26 cellular contexts compared by ENCODE assay signal in the genomic region with DNA sequence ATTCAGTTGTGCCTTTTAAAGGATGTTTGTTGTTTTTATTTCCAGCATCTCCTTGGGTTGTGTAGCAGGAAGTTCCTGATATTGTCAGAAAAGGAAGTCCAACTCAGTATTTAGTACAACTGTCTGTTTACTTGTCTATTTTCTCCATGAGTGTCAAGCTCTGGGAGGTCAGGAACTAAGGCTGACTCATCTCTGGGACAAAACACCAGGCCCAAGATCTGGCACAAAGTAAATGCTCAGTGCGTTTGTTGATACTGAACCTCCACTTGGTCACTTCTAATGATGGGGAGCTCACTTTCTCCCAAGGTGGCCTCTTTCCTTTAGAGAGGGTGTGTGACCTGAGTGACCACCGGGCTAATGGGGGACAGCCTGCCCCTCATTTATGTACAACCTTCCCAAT. TPM values are rescaled to one million over a fixed set of nuclear protein-coding genes. Genes with fewer than 3 reads are reported as not detected.
DNase-seq lines count a peak whose midpoint lies in the region; ATAC-seq, FAIRE-seq and TF ChIP-seq lines count a peak whose summit lies in the region.
"Had no signal": no experiment of that assay in that cellular context is flagged by ENCODE, and none has a peak within 500 bp of the region (broad histone marks: within the 10 kb centered on the region; RNA-seq: fewer than 3 reads in every experiment).

No MANE protein-coding gene starts in this region.

- H3K4me2 ChIP-seq in HepG2 (ENCODE audit: low read depth, low read length), result peak overlapping the region; percentile 1; the same call in 1 of the 2 replicates

- CTCF ChIA-PET in HepG2 (lab: Yijun Ruan, JAX; ENCODE audit: low intra/inter-chr PET ratio, low total read pairs), result no interaction called here
- CTCF ChIA-PET in activated naive CD4-positive, alpha-beta T cell treated with anti-CD3 and anti-CD28 coated beads for 36 hours (lab: Charles Lee), result no interaction called here

- in situ Hi-C loops in HepG2 (cut with HindIII; ENCODE audit: extremely low pct_ligation_motif_present, low pct_unique_long_range_greater_than_20kb), result no loop called here
- in situ Hi-C loops in HAP-1 (cut with MboI; ENCODE audit: low sequenced_read_pairs), result no loop called here
- in situ Hi-C loops in GM13976 (cut with MboI; ENCODE audit: low sequenced_read_pairs, unreplicated experiment), result no loop called here

- no peaks in the 10 kb centered on the region for H3K9me3 Mint-ChIP-seq in activated naive CD4-positive, alpha-beta T cell treated with anti-CD3 and anti-CD28 coated beads for 36 hours
- H3K9me3 Mint-ChIP-seq: activated CD4-positive, alpha-beta memory T cell treated with anti-CD3 and anti-CD28 coated beads for 36 hours; CD8-positive, alpha-beta memory T cell; immature natural killer cell; naive B cell; stimulated activated naive B cell treated with anti-CD40 and anti-IgM and Interleukin-4, amounts not matched to agents 10 μg/mL and 1 μg/mL and 100 μg/mL, for 72 hours; WTC11 had no signal

- FAIRE-seq in bronchial epithelial cell (lab: Jason Lieb, UNC) (no peak), HepG2 (lab: Jason Lieb, UNC) (no peak)
- FAIRE-seq: GM18507 had no signal

- H3K9ac ChIP-seq in HepG2 (ENCODE audit: insufficient read depth, low read depth, low read length), result no peak overlapping the region

- TF ChIP-seq RAD21 in HepG2 (CRISPR knock-in tag; IDR thresholded peaks at IDR 0.05), result no peak

- H4K20me1 ChIP-seq in HepG2 (ENCODE audit: insufficient read depth, low read length), result no peaks in the 10 kb centered on the region

- no peaks in the 10 kb centered on the region for H3K36me3 ChIP-seq in bronchial epithelial cell (ENCODE audit: control insufficient read depth, insufficient read depth, low read length)
- no peaks in the 10 kb centered on the region for H3K36me3 ChIP-seq in HepG2 (replicated peaks in 1 of 2; ENCODE audit: control insufficient read depth in 1 of 2, insufficient read depth in 2 of 2, low read length in 2 of 2)
- no peaks in the 10 kb centered on the region for H3K36me3 ChIP-seq in HAP-1 (replicated peaks)
- H3K36me3 ChIP-seq: sigmoid colon, thyroid gland had no signal

- H3K27me3 ChIP-seq in bronchial epithelial cell (ENCODE audit: control insufficient read depth, insufficient read depth, low read length), result no peaks in the 10 kb centered on the region
- no peaks in the 10 kb centered on the region for H3K27me3 ChIP-seq in HepG2 (ENCODE audit: control insufficient read depth in 1 of 2, insufficient read depth in 2 of 2, low read length in 2 of 2)
- H3K27me3 ChIP-seq in HAP-1 (ENCODE audit: low read depth), result no peaks in the 10 kb centered on the region
- H3K27me3 ChIP-seq: sigmoid colon, thyroid gland had no signal

- no TSS peak for BruUV-seq in HepG2 (replicated peaks; lab: Mats Ljungman, UMichigan)

- DNase-seq in DMS53 treated with DMSO at 0.1 percent for 48 hours (lab: John Stamatoyannopoulos, UW; ENCODE audit: unreplicated experiment) (peak; percentile 31), LHCN-M2 (ENCODE audit: low read depth) (peak; percentile 37), bronchial epithelial cell (ENCODE audit: low read depth) (peak; percentile 18), HepG2 (ENCODE audit: low spot score) (no peak), HAP-1 (ENCODE audit: low spot score in 2 of 2) (no peak), GM13976 (ENCODE audit: low spot score) (no peak)
- DNase-seq in activated naive CD4-positive, alpha-beta T cell treated with anti-CD3 and anti-CD28 coated beads for 36 hours, result no peak
- DNase-seq: activated CD4-positive, alpha-beta memory T cell treated with anti-CD3 and anti-CD28 coated beads for 36 hours; activated naive CD4-positive, alpha-beta T cell treated with Interleukin-2 at 50 U/mL for 16 hours; activated T-cell treated with anti-CD3 and anti-CD28 coated beads for 4 hours; aorta; CD8-positive, alpha-beta memory T cell; DMS79; immature natural killer cell; MM.1S; naive B cell; NCI-H2029; NCI-H446; SHP77 treated with DMSO at 0.1 percent for 48 hours; sigmoid colon; stimulated activated naive B cell treated with anti-CD40 and anti-IgM and Interleukin-4, amounts not matched to agents 10 μg/mL and 1 μg/mL and 100 μg/mL, for 72 hours; T-helper 1 cell; thyroid gland had no signal

- TF ChIP-seq CTCF in bronchial epithelial cell (IDR thresholded peaks at IDR 0.05; ENCODE audit: insufficient read depth, low read length, severe bottlenecking) (no peak), HepG2 (CRISPR knock-in tag; IDR thresholded peaks at IDR 0.05) (no peak), GM13976 (IDR thresholded peaks at IDR 0.05; ENCODE audit: borderline replicate concordance, control extremely low read depth, extremely low read depth, insufficient read depth, missing control alignments) (no peak)

- intact Hi-C loops in HepG2 (cut with micrococcal nuclease; ENCODE audit: unreplicated experiment), result no loop called here
- intact Hi-C loops in activated naive CD4-positive, alpha-beta T cell treated with anti-CD3 and anti-CD28 coated beads for 36 hours (cut with micrococcal nuclease), result no loop called here

- no peaks in the 10 kb centered on the region for H3K27me3 Mint-ChIP-seq in activated naive CD4-positive, alpha-beta T cell treated with anti-CD3 and anti-CD28 coated beads for 36 hours (ENCODE audit: low read depth)
- H3K27me3 Mint-ChIP-seq: activated CD4-positive, alpha-beta memory T cell treated with anti-CD3 and anti-CD28 coated beads for 36 hours; CD8-positive, alpha-beta memory T cell; stimulated activated naive B cell treated with anti-CD40 and anti-IgM and Interleukin-4, amounts not matched to agents 10 μg/mL and 1 μg/mL and 100 μg/mL, for 72 hours had no signal

- no peak overlapping the region for H3K4me3 ChIP-seq in bronchial epithelial cell (ENCODE audit: low read depth, low read length)
- no peak overlapping the region for H3K4me3 ChIP-seq in HepG2 (replicated peaks in 1 of 3; ENCODE audit: insufficient read depth in 1 of 3, low read depth in 2 of 3, low read length in 3 of 3)
- H3K4me3 ChIP-seq in HAP-1, result no peak overlapping the region
- H3K4me3 ChIP-seq: sigmoid colon, thyroid gland had no signal

- POLR2A ChIA-PET in HepG2 (lab: Yijun Ruan, JAX), result interaction anchor here (1.1 to 2.9 kb wide), 4 partner anchors 9 to 18 kb away, joined by 3 to 25 read pairs (median 11); a partner anchor contains a TSS

- no peak overlapping the region for H2AFZ ChIP-seq in HepG2 (ENCODE audit: low read length)

- 4% methylated on average over 2 of the region's 2 CpGs for WGBS in HepG2 (ENCODE audit: low lambda C conversion rate)

- peak in 1 of 2 experiments; percentile 38; a peak in 1 of 4 replicates for TF ChIP-seq EP300 in HepG2 (IDR thresholded peaks at IDR 0.05; ENCODE audit: low read depth in 2 of 2, low read length in 2 of 2)
- TF ChIP-seq EP300 in HepG2 (CRISPR knock-in tag; IDR thresholded peaks at IDR 0.05; ENCODE audit: borderline replicate concordance), result no peak

- ATAC-seq in HepG2, result peak; percentile 30; the same call in 1 of the 3 replicates
- ATAC-seq in HG02938 (IDR thresholded peaks at IDR 0.05; ENCODE audit: unreplicated experiment), result no peak
- ATAC-seq: stimulated activated naive B cell treated with anti-CD40 and anti-IgM and Interleukin-4, amounts not matched to agents 10 μg/mL and 1 μg/mL and 100 μg/mL, for 72 hours; WTC11 had no signal

- no peak for TF ChIP-seq POLR2A in HepG2 (IDR thresholded peaks at IDR 0.05; ENCODE audit: insufficient read depth in 1 of 2, low read depth in 2 of 2, low read length in 2 of 2)

- H3K9me3 ChIP-seq in HepG2 (ENCODE audit: low read length), result no peaks in the 10 kb centered on the region
- H3K9me3 ChIP-seq in HAP-1, result no peaks in the 10 kb centered on the region
- H3K9me3 ChIP-seq: sigmoid colon, thyroid gland had no signal

- H3K4me1 ChIP-seq in HepG2 (ENCODE audit: insufficient read depth, low read length) (peaks cover 18% of the 10 kb centered on the region), HAP-1 (no peaks in the 10 kb centered on the region; the same call in 1 of the 2 replicates)
- H3K4me1 ChIP-seq: sigmoid colon had no signal

- H3K27ac Mint-ChIP-seq in activated naive CD4-positive, alpha-beta T cell treated with anti-CD3 and anti-CD28 coated beads for 36 hours, result no peak overlapping the region
- H3K27ac Mint-ChIP-seq: activated CD4-positive, alpha-beta memory T cell treated with anti-CD3 and anti-CD28 coated beads for 36 hours; CD8-positive, alpha-beta memory T cell; immature natural killer cell; naive B cell; stimulated activated naive B cell treated with anti-CD40 and anti-IgM and Interleukin-4, amounts not matched to agents 10 μg/mL and 1 μg/mL and 100 μg/mL, for 72 hours; WTC11 had no signal

- no peaks in the 10 kb centered on the region for H3K36me3 Mint-ChIP-seq in activated naive CD4-positive, alpha-beta T cell treated with anti-CD3 and anti-CD28 coated beads for 36 hours (ENCODE audit: low read depth)
- H3K36me3 Mint-ChIP-seq: activated CD4-positive, alpha-beta memory T cell treated with anti-CD3 and anti-CD28 coated beads for 36 hours; CD8-positive, alpha-beta memory T cell; immature natural killer cell; naive B cell; stimulated activated naive B cell treated with anti-CD40 and anti-IgM and Interleukin-4, amounts not matched to agents 10 μg/mL and 1 μg/mL and 100 μg/mL, for 72 hours; WTC11 had no signal

- no peaks in the 10 kb centered on the region for H3K4me1 Mint-ChIP-seq in activated naive CD4-positive, alpha-beta T cell treated with anti-CD3 and anti-CD28 coated beads for 36 hours (ENCODE audit: low read depth)
- H3K4me1 Mint-ChIP-seq: CD8-positive, alpha-beta memory T cell; immature natural killer cell; stimulated activated naive B cell treated with anti-CD40 and anti-IgM and Interleukin-4, amounts not matched to agents 10 μg/mL and 1 μg/mL and 100 μg/mL, for 72 hours; WTC11 had no signal

- no peak overlapping the region for H3K27ac ChIP-seq in HepG2 (ENCODE audit: extremely low read length, insufficient read depth, low read length)
- H3K27ac ChIP-seq: sigmoid colon, thyroid gland had no signal

- H3K79me2 ChIP-seq in HepG2 (ENCODE audit: insufficient read depth, low read length), result no peaks in the 10 kb centered on the region

- no peak overlapping the region for H3K4me3 Mint-ChIP-seq in activated naive CD4-positive, alpha-beta T cell treated with anti-CD3 and anti-CD28 coated beads for 36 hours
- H3K4me3 Mint-ChIP-seq: activated CD4-positive, alpha-beta memory T cell treated with anti-CD3 and anti-CD28 coated beads for 36 hours; CD8-positive, alpha-beta memory T cell; immature natural killer cell; naive B cell; stimulated activated naive B cell treated with anti-CD40 and anti-IgM and Interleukin-4, amounts not matched to agents 10 μg/mL and 1 μg/mL and 100 μg/mL, for 72 hours; WTC11 had no signal

RNA-seq across cellular contexts. Expression of a gene that starts 12.6 kb away (rescaled TPM):
- total RNA-seq in LHCN-M2 (2014; rRNA removed) (23.0 and 23.8 TPM in 2 replicates), bronchial epithelial cell (5.5 TPM in 2 replicates), HepG2 (2016; rRNA removed; fragmentation: Illumina TruSeq; extraction: Trizol) (27.1 and 45.5 TPM in 2 replicates)
- polyA plus RNA-seq in LHCN-M2 (2012), result 22.9 TPM
- total RNA-seq in HepG2 (2016; cell fraction: cytosol; rRNA removed; fragmentation: Illumina TruSeq; extraction: Trizol; ENCODE audit: low read depth), result 7.9 and 10.2 TPM in 2 replicates
- 22.7 and 40.7 TPM in 2 replicates for total RNA-seq in HepG2 (2016; cell fraction: insoluble cytoplasmic fraction; rRNA removed; fragmentation: Illumina TruSeq; extraction: Trizol)
- total RNA-seq in HepG2 (2016; cell fraction: membrane; rRNA removed; fragmentation: Illumina TruSeq; extraction: Trizol), result 13.9 and 15.8 TPM in 2 replicates
- total RNA-seq in HepG2 (2016; cell fraction: nucleus; rRNA removed; fragmentation: Illumina TruSeq; extraction: Trizol), result 46.7 and 53.0 TPM in 2 replicates
- 175 and 231 TPM in 2 replicates for polyA plus RNA-seq in HepG2 (2011; rRNA removed)
- 173 and 228 TPM in 2 replicates for polyA plus RNA-seq in HepG2 (2011; cell fraction: cytosol; rRNA removed)
- 61.5 and 68.6 TPM in 2 replicates for polyA plus RNA-seq in HepG2 (2011; cell fraction: nucleus; rRNA removed)
- 58.5 and 63.1 TPM in 2 replicates for polyA plus RNA-seq in HepG2 (2012)
- 12.5 and 12.8 TPM in 2 replicates for polyA plus RNA-seq in HepG2 (2016; cell fraction: cytosol; fragmentation: Illumina TruSeq; extraction: Trizol; ENCODE audit: low read depth)
- polyA plus RNA-seq in HepG2 (2016; cell fraction: insoluble cytoplasmic fraction; fragmentation: Illumina TruSeq; extraction: Trizol; ENCODE audit: low read depth), result 38.7 and 42.6 TPM in 2 replicates
- polyA plus RNA-seq in HepG2 (2016; cell fraction: membrane; fragmentation: Illumina TruSeq; extraction: Trizol; ENCODE audit: low read depth), result 20.5 and 21.1 TPM in 2 replicates
- 88.7 and 94.6 TPM in 2 replicates for polyA plus RNA-seq in HepG2 (2016; cell fraction: nucleus; fragmentation: Illumina TruSeq; extraction: Trizol; ENCODE audit: insufficient read depth, low read depth)
- polyA minus RNA-seq in HepG2 (2011; rRNA and poly(A)+ RNA removed; ENCODE audit: low replicate concordance), result 185 and 339 TPM in 2 replicates
- 49.4 and 49.8 TPM in 2 replicates for polyA minus RNA-seq in HepG2 (2011; cell fraction: cytosol; rRNA and poly(A)+ RNA removed)
- 55.5 and 65.3 TPM in 2 replicates for polyA minus RNA-seq in HepG2 (2011; cell fraction: nucleus; rRNA and poly(A)+ RNA removed)
- 10 to 100 TPM; 18.8 to 18.9 TPM for total RNA-seq in activated naive CD4-positive, alpha-beta T cell treated with anti-CD3 and anti-CD28 coated beads for 36 hours

RNA-seq across cellular contexts. Expression of a gene that starts 14.7 kb away (rescaled TPM):
- total RNA-seq in LHCN-M2 (2014; rRNA removed), result 2.2 and 3.9 TPM in 2 replicates
- 23.2 TPM for polyA plus RNA-seq in LHCN-M2 (2012)
- 0.53 and 2.8 TPM in 2 replicates for total RNA-seq in bronchial epithelial cell
- 5.2 and 10.1 TPM in 2 replicates for total RNA-seq in HepG2 (2016; rRNA removed; fragmentation: Illumina TruSeq; extraction: Trizol)
- 1.1 and 1.2 TPM in 2 replicates for total RNA-seq in HepG2 (2016; cell fraction: cytosol; rRNA removed; fragmentation: Illumina TruSeq; extraction: Trizol; ENCODE audit: low read depth)
- total RNA-seq in HepG2 (2016; cell fraction: insoluble cytoplasmic fraction; rRNA removed; fragmentation: Illumina TruSeq; extraction: Trizol), result 5.0 and 8.1 TPM in 2 replicates
- 7.4 and 7.6 TPM in 2 replicates for total RNA-seq in HepG2 (2016; cell fraction: membrane; rRNA removed; fragmentation: Illumina TruSeq; extraction: Trizol)
- total RNA-seq in HepG2 (2016; cell fraction: nucleus; rRNA removed; fragmentation: Illumina TruSeq; extraction: Trizol), result 10.1 and 10.3 TPM in 2 replicates
- 18.8 and 29.5 TPM in 2 replicates for polyA plus RNA-seq in HepG2 (2011; rRNA removed)
- polyA plus RNA-seq in HepG2 (2011; cell fraction: cytosol; rRNA removed), result 11.4 and 22.8 TPM in 2 replicates
- polyA plus RNA-seq in HepG2 (2011; cell fraction: nucleus; rRNA removed), result 46.3 and 62.2 TPM in 2 replicates
- polyA plus RNA-seq in HepG2 (2012), result 67.2 and 70.2 TPM in 2 replicates
- 1.7 and 2.0 TPM in 2 replicates for polyA plus RNA-seq in HepG2 (2016; cell fraction: cytosol; fragmentation: Illumina TruSeq; extraction: Trizol; ENCODE audit: low read depth)
- polyA plus RNA-seq in HepG2 (2016; cell fraction: insoluble cytoplasmic fraction; fragmentation: Illumina TruSeq; extraction: Trizol; ENCODE audit: low read depth), result 20.8 and 28.1 TPM in 2 replicates
- polyA plus RNA-seq in HepG2 (2016; cell fraction: membrane; fragmentation: Illumina TruSeq; extraction: Trizol; ENCODE audit: low read depth), result 8.6 and 8.7 TPM in 2 replicates
- polyA plus RNA-seq in HepG2 (2016; cell fraction: nucleus; fragmentation: Illumina TruSeq; extraction: Trizol; ENCODE audit: insufficient read depth, low read depth), result 28.2 and 29.8 TPM in 2 replicates
- polyA minus RNA-seq in HepG2 (2011; rRNA and poly(A)+ RNA removed; ENCODE audit: low replicate concordance), result 2.6 and 22.7 TPM in 2 replicates
- polyA minus RNA-seq in HepG2 (2011; cell fraction: cytosol; rRNA and poly(A)+ RNA removed), result 21.5 and 41.0 TPM in 2 replicates
- 19.1 and 30.5 TPM in 2 replicates for polyA minus RNA-seq in HepG2 (2011; cell fraction: nucleus; rRNA and poly(A)+ RNA removed)
- 1 to 10 TPM; 1.9 TPM for total RNA-seq in activated naive CD4-positive, alpha-beta T cell treated with anti-CD3 and anti-CD28 coated beads for 36 hours

Comparison
In these comparisons a context has a peak if more than half of its experiments do, and no peak if none do; other contexts are left out.
1. DNase-seq: peak in DMS53 treated with DMSO at 0.1 percent for 48 hours (single experiment), LHCN-M2 (single experiment) and bronchial epithelial cell (single experiment); none in HepG2 (single experiment), HAP-1 (0 of 2), GM13976 (single experiment) and activated naive CD4-positive, alpha-beta T cell treated with anti-CD3 and anti-CD28 coated beads for 36 hours (single experiment).